ENCODE assay signal across 16 cellular contexts in genomic region chr2:88641330-88641729, GRCh38. TPM values are rescaled to one million over a fixed set of nuclear protein-coding genes. Genes with fewer than 3 reads are reported as not detected.
DNase-seq lines count a peak whose midpoint lies in the region; ATAC-seq, FAIRE-seq and TF ChIP-seq lines count a peak whose summit lies in the region.
"Had no signal": no experiment of that assay in that cellular context is flagged by ENCODE, and none has a peak within 500 bp of the region (broad histone marks: within the 10 kb centered on the region; RNA-seq: fewer than 3 reads in every experiment).

No MANE protein-coding gene starts in this region.

- no peak for TF ChIP-seq CTCF in OCI-LY7 (conservative IDR thresholded peaks at IDR 0.05; ENCODE audit: low read length)

- no peak overlapping the region for H2AFZ ChIP-seq in OCI-LY7 (ENCODE audit: low read length)

- intact Hi-C loops in naive thymus-derived CD4-positive, alpha-beta T cell (cut with micrococcal nuclease), result no loop called here
- intact Hi-C loops in OCI-LY7 (cut with micrococcal nuclease; ENCODE audit: unreplicated experiment), result no loop called here

- H3K27me3 Mint-ChIP-seq in naive thymus-derived CD4-positive, alpha-beta T cell, result peaks cover 0 to 16% (median 6%) of the 10 kb centered on the region in 5 donors

- peak; percentile 12 for ATAC-seq in naive thymus-derived CD4-positive, alpha-beta T cell
- no peak for ATAC-seq in GM21737 (IDR thresholded peaks at IDR 0.05; ENCODE audit: unreplicated experiment)

- POLR2A ChIA-PET in naive thymus-derived CD4-positive, alpha-beta T cell (lab: Charles Lee), result no interaction called here
- POLR2A ChIA-PET in OCI-LY7 (lab: Charles Lee), result no interaction called here

- H3K9me3 ChIP-seq in BLaER1, result peaks cover 25% of the 10 kb centered on the region; the same call in 1 of the 2 replicates
- H3K9me3 ChIP-seq in naive thymus-derived CD4-positive, alpha-beta T cell (ENCODE audit: control insufficient read depth in 2 of 3, low read length in 3 of 3), result no peaks in the 10 kb centered on the region
- peaks cover 11% of the 10 kb centered on the region for H3K9me3 ChIP-seq in OCI-LY7 (ENCODE audit: low read length)
- H3K9me3 ChIP-seq: HAP-1 had no signal

- H3K4me3 Mint-ChIP-seq in naive thymus-derived CD4-positive, alpha-beta T cell, result no peak overlapping the region
- H3K4me3 Mint-ChIP-seq: CD4-positive, CD25-positive, alpha-beta regulatory T cell; HFFc6 had no signal

- peaks cover 0 to 33% (median 3%) of the 10 kb centered on the region in 5 donors for H3K36me3 Mint-ChIP-seq in naive thymus-derived CD4-positive, alpha-beta T cell
- H3K36me3 Mint-ChIP-seq: IgD-negative memory B cell had no signal

- H3K4me1 Mint-ChIP-seq in naive thymus-derived CD4-positive, alpha-beta T cell, result peaks cover 6 to 69% (median 14%) of the 10 kb centered on the region in 7 donors

- peaks cover 38% of the 10 kb centered on the region for H3K4me1 ChIP-seq in BLaER1
- peaks cover 0 to 4% of the 10 kb centered on the region in 2 donors for H3K4me1 ChIP-seq in naive thymus-derived CD4-positive, alpha-beta T cell (ENCODE audit: control insufficient read depth in 2 of 2, insufficient read depth in 2 of 2, low read length in 2 of 2)
- no peaks in the 10 kb centered on the region for H3K4me1 ChIP-seq in OCI-LY7 (ENCODE audit: insufficient read depth, low read length, poor library complexity, severe bottlenecking)
- H3K4me1 ChIP-seq: HAP-1 had no signal

- H3K27me3 ChIP-seq in BLaER1, result no peaks in the 10 kb centered on the region
- no peaks in the 10 kb centered on the region for H3K27me3 ChIP-seq in naive thymus-derived CD4-positive, alpha-beta T cell (ENCODE audit: control insufficient read depth in 2 of 2, insufficient read depth in 2 of 2, low read length in 2 of 2)

- CTCF ChIA-PET in naive thymus-derived CD4-positive, alpha-beta T cell (lab: Charles Lee), result no interaction called here
- CTCF ChIA-PET in OCI-LY7 (lab: Charles Lee; ENCODE audit: unreplicated experiment), result interaction anchor here (0.6 kb wide), 2 partner anchors 34 to 55 kb away, joined by 3 to 4 read pairs; no protein-coding TSS in a partner anchor

- H3K4me3 ChIP-seq in BLaER1 (peak overlapping the region; percentile 45; the same call in 1 of the 2 replicates), OCI-LY7 (ENCODE audit: low read depth, low read length, poor library complexity, severe bottlenecking) (no peak overlapping the region)
- H3K4me3 ChIP-seq in naive thymus-derived CD4-positive, alpha-beta T cell (ENCODE audit: low read length), result no peak overlapping the region
- H3K4me3 ChIP-seq: HAP-1 had no signal

- H3K9me3 Mint-ChIP-seq in naive thymus-derived CD4-positive, alpha-beta T cell, result peaks cover 0 to 27% (median 8%) of the 10 kb centered on the region in 11 donors

- H3K36me3 ChIP-seq in BLaER1, result no peaks in the 10 kb centered on the region
- no peaks in the 10 kb centered on the region for H3K36me3 ChIP-seq in naive thymus-derived CD4-positive, alpha-beta T cell (ENCODE audit: control insufficient read depth in 2 of 3, insufficient read depth in 3 of 3, low read length in 3 of 3)
- H3K36me3 ChIP-seq in OCI-LY7 (ENCODE audit: insufficient read depth, low read length), result no peaks in the 10 kb centered on the region
- H3K36me3 ChIP-seq: HAP-1 had no signal

- H4K20me1 ChIP-seq in BLaER1 (no peaks in the 10 kb centered on the region), OCI-LY7 (ENCODE audit: insufficient read depth, low read length) (no peaks in the 10 kb centered on the region)

- H3K4me2 ChIP-seq in BLaER1 (peak overlapping the region; percentile 80), OCI-LY7 (ENCODE audit: low read length) (no peak overlapping the region)

- no peaks in the 10 kb centered on the region for H3K9me2 ChIP-seq in OCI-LY7 (ENCODE audit: insufficient read depth, low read length)

- H3K27ac Mint-ChIP-seq in naive thymus-derived CD4-positive, alpha-beta T cell, result no peak overlapping the region
- H3K27ac Mint-ChIP-seq: CD4-positive, CD25-positive, alpha-beta regulatory T cell; HFFc6; IgD-negative memory B cell had no signal

- BruUV-seq in OCI-LY7 (replicated peaks; lab: Mats Ljungman, UMichigan), result no TSS peak

- no peaks in the 10 kb centered on the region for H3K79me2 ChIP-seq in OCI-LY7 (ENCODE audit: insufficient read depth, low read depth, low read length)

- H3K27ac ChIP-seq in BLaER1 (no peak overlapping the region), OCI-LY7 (ENCODE audit: low read depth, low read length, poor library complexity, severe bottlenecking) (no peak overlapping the region)
- H3K27ac ChIP-seq in naive thymus-derived CD4-positive, alpha-beta T cell (ENCODE audit: low read depth, low read length), result no peak overlapping the region
- H3K27ac ChIP-seq: 22Rv1 had no signal

- peak; percentile 23 for FAIRE-seq in HTR-8/SVneo (lab: Jason Lieb, UNC)
- FAIRE-seq: GM19239 had no signal

- no peak overlapping the region for H3K9ac ChIP-seq in BLaER1

- DNase-seq in NK-92 treated with Interleukin-12 subunit alpha and Interleukin-12 subunit beta, amount 100 ng/mL, for 24 hours (lab: John Stamatoyannopoulos, UW), result peak; percentile 40
- DNase-seq in NK-92 (lab: John Stamatoyannopoulos, UW; ENCODE audit: unreplicated experiment) (no peak), HTR-8/SVneo (ENCODE audit: insufficient read length, low spot score) (no peak), OCI-LY7 (ENCODE audit: low spot score) (no peak), activated T-cell treated with anti-CD3 and anti-CD28 coated beads for 4 hours (no peak)
- no peak for DNase-seq in naive thymus-derived CD4-positive, alpha-beta T cell
- DNase-seq: CD4-positive, CD25-positive, alpha-beta regulatory T cell; DMS53; GF-D8; HFFc6 had no signal

RNA-seq across cellular contexts. Expression of gene EIF2AK3, which starts 14.1 kb away (rescaled TPM):
- 10 to 100 TPM; 26.1 to 36.5 (median 28.6) TPM for total RNA-seq in naive thymus-derived CD4-positive, alpha-beta T cell
- polyA plus RNA-seq in naive thymus-derived CD4-positive, alpha-beta T cell, result 10 to 100 TPM in 1 of 2 donors, 1 to 10 TPM in 1; 3.2 to 11.2 TPM
- total RNA-seq in OCI-LY7 (2014; rRNA removed; shearing (Covaris generic)), result 49.4 and 52.7 TPM in 2 replicates
- 64.5 and 73.4 TPM in 2 replicates for total RNA-seq in OCI-LY7 (2022)

RNA-seq across cellular contexts. Expression of gene RPIA, which starts 50.1 kb away (rescaled TPM):
- 10 to 100 TPM; 16.4 to 38.4 (median 23.1) TPM for total RNA-seq in naive thymus-derived CD4-positive, alpha-beta T cell
- 10 to 100 TPM; 60.2 to 65.3 TPM for polyA plus RNA-seq in naive thymus-derived CD4-positive, alpha-beta T cell
- total RNA-seq in OCI-LY7 (2014; rRNA removed; shearing (Covaris generic)), result 31.6 and 36.9 TPM in 2 replicates
- 58.5 and 68.1 TPM in 2 replicates for total RNA-seq in OCI-LY7 (2022)
